Comparison of ENCODE assay signal across 24 cellular contexts in the genomic region with DNA sequence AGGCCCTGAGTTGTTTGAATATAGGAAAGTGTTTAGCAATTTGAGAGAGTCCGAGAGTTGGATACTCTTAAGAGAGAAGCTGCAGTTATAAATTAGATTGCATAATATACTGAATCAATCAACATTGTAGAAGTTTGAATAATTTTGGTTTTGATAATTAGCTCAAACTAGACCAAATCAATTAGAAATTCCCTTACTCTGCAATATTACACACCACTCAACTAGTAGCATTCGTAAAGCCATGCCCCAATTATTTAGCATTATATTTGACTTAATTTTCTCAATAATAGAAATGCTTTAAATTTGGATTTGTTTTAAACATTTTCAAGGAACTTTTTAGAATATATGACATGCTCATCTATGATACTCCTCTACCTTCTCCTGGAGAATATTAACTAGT.
"Had no signal": no experiment of that assay in that cellular context is flagged by ENCODE, and none has a peak within 500 bp of the region (broad histone marks: within the 10 kb centered on the region; RNA-seq: fewer than 3 reads in every experiment).

No MANE protein-coding gene starts in this region.

- FAIRE-seq: HTR-8/SVneo had no signal

- H3K9ac ChIP-seq: KMS-11, SK-N-SH had no signal

- H3K27ac ChIP-seq: HL-60, KMS-11, RWPE1 had no signal

- H3K27me3 Mint-ChIP-seq: T-cell had no signal

- H3K9me3 ChIP-seq: SK-N-SH had no signal

- DNase-seq: Kasumi-1, MM.1S, NCI-H1092 treated with DMSO at 0.1 percent for 48 hours, NCI-H1436, NCI-H187, NCI-H2029, NCI-H2081 treated with DMSO at 0.1 percent for 48 hours, NCI-H2171, NCI-H226, NCI-H446, NCI-H510A, NCI-H524 treated with DMSO at 0.1 percent for 48 hours, NCI-H69, NCI-H774, PC-3, SHP77, SK-N-SH, SW 1271, T-cell had no signal

- H3K4me3 Mint-ChIP-seq: T-cell had no signal

- H3K4me2 ChIP-seq: KMS-11, SK-N-SH had no signal

- ATAC-seq: Panc1, PC-3, T-cell had no signal

- H3K9me3 Mint-ChIP-seq: T-cell had no signal
